ENCODE assay signal across 16 cellular contexts in genomic region chr7:138137423-138138171, GRCh38.
DNase-seq lines count a peak whose midpoint lies in the region; ATAC-seq, FAIRE-seq and TF ChIP-seq lines count a peak whose summit lies in the region.
"Had no signal": no experiment of that assay in that cellular context is flagged by ENCODE, and none has a peak within 500 bp of the region (broad histone marks: within the 10 kb centered on the region; RNA-seq: fewer than 3 reads in every experiment).

No MANE protein-coding gene starts in this region.

- in situ Hi-C loops in KBM-7 (cut with MboI; ENCODE audit: low pct_unique_long_range_greater_than_20kb, low sequenced_read_pairs) = no loop called here

- FAIRE-seq in GM12891 (lab: Jason Lieb, UNC) (peak; percentile 80), frontal cortex (lab: Jason Lieb, UNC) (no peak)

- peak overlapping the region; percentile 48 for H3K4me2 ChIP-seq in MM.1S (ENCODE audit: low read depth, low read length)

- H3K4me1 ChIP-seq in MM.1S (ENCODE audit: low read length) = 0 out of 2 replicates have a peak, but pooled peaks cover 14% of the 10 kb centered on the region
- H3K4me1 ChIP-seq: gastroesophageal sphincter, parathyroid adenoma, upper lobe of right lung had no signal

- H3K27ac ChIP-seq in MM.1S (ENCODE audit: low read length) = no peak overlapping the region
- H3K27ac ChIP-seq: gastroesophageal sphincter, parathyroid adenoma, upper lobe of right lung had no signal

- no peak overlapping the region for H3K9ac ChIP-seq in MM.1S (ENCODE audit: low read length)
- H3K9ac ChIP-seq: parathyroid adenoma had no signal

- H3K9me2 ChIP-seq in MM.1S (replicated peaks; ENCODE audit: insufficient read depth, low read length) = no peaks in the 10 kb centered on the region

- H4K20me1 ChIP-seq in MM.1S (ENCODE audit: insufficient read depth, low read length) = no peaks in the 10 kb centered on the region

- no peaks in the 10 kb centered on the region for H3K79me2 ChIP-seq in MM.1S (ENCODE audit: low read length)
- H3K79me2 ChIP-seq: parathyroid adenoma had no signal

- H3F3A ChIP-seq in MM.1S (ENCODE audit: insufficient read depth, low read length) = no peaks in the 10 kb centered on the region

- ATAC-seq in GM19043 (IDR thresholded peaks at IDR 0.05; ENCODE audit: low read depth, unreplicated experiment) (peak; percentile 62), HG02852 (IDR thresholded peaks at IDR 0.05; ENCODE audit: unreplicated experiment) (peak; percentile 81)
- ATAC-seq: gastroesophageal sphincter; left ventricle myocardium superior; stimulated activated memory B cell treated with anti-CD40 and anti-IgM and Interleukin-4, amounts not matched to agents 10 μg/mL and 1 μg/mL and 100 μg/mL, for 72 hours; T-cell; upper lobe of right lung; WTC11 had no signal

- no peak for TF ChIP-seq POLR2A in GM12891 (IDR thresholded peaks at IDR 0.05; ENCODE audit: low read depth, low read length)

- no peak overlapping the region for H3K4me3 ChIP-seq in MM.1S (ENCODE audit: low read length)
- H3K4me3 ChIP-seq: gastroesophageal sphincter, upper lobe of right lung had no signal

- H3K36me3 ChIP-seq in MM.1S (replicated peaks; ENCODE audit: insufficient read depth, low read length) = no peaks in the 10 kb centered on the region
- H3K36me3 ChIP-seq: gastroesophageal sphincter, upper lobe of right lung had no signal

- no peak for TF ChIP-seq CTCF in MM.1S (IDR thresholded peaks at IDR 0.05; ENCODE audit: low read length)

- DNase-seq in GM12891 (ENCODE audit: insufficient read length, low spot score) (no peak), MM.1S (peak; percentile 20), KBM-7 (no peak), hippocampal formation (lab: John Stamatoyannopoulos, UW) (no peak), NCI-H1417 treated with DMSO at 0.1 percent for 48 hours (lab: John Stamatoyannopoulos, UW) (no peak), frontal cortex (ENCODE audit: low spot score in 2 of 2) (no peak)
- DNase-seq: activated effector memory CD4-positive, alpha-beta T cell treated with Interleukin-2 at 50 U/mL for 16 hours; left ventricle myocardium superior; T-cell; upper lobe of right lung had no signal

- no peaks in the 10 kb centered on the region for H3K27me3 ChIP-seq in MM.1S (replicated peaks; ENCODE audit: insufficient read depth, low read length)
- H3K27me3 ChIP-seq: gastroesophageal sphincter, upper lobe of right lung had no signal

- no peaks in the 10 kb centered on the region for H3K9me3 ChIP-seq in MM.1S (replicated peaks; ENCODE audit: insufficient read depth, low read length)
- H3K9me3 ChIP-seq: gastroesophageal sphincter, upper lobe of right lung had no signal

- peak overlapping the region; percentile 29 for H2AFZ ChIP-seq in MM.1S (ENCODE audit: low read length)
- H2AFZ ChIP-seq: parathyroid adenoma had no signal

TF ChIP-seq in GM12891, 5 proteins besides CTCF, POLR2A, EP300 and RAD21:
- TF ChIP-seq POU2F2 (IDR thresholded peaks at IDR 0.05; ENCODE audit: low read depth, low read length) (no peak), PAX5 (IDR thresholded peaks at IDR 0.05; ENCODE audit: insufficient read depth, low read length, severe bottlenecking) (no peak), TAF1 (IDR thresholded peaks at IDR 0.05; ENCODE audit: low read depth, low read length) (no peak), POLR2AphosphoS5 (IDR thresholded peaks at IDR 0.05; ENCODE audit: low read depth, low read length) (no peak), SPI1 (IDR thresholded peaks at IDR 0.05; ENCODE audit: low read depth, low read length) (peak; percentile 34; the same call in 1 of the 2 replicates)
